Comparison of ENCODE assay signal across 8 cellular contexts in genomic region chr22:23772315-23773246, GRCh38. TPM values are rescaled to one million over a fixed set of nuclear protein-coding genes. Genes with fewer than 3 reads are reported as not detected.
DNase-seq lines count a peak whose midpoint lies in the region; ATAC-seq, FAIRE-seq and TF ChIP-seq lines count a peak whose summit lies in the region.

MMP11 (plus strand) TSS chr22:23772849; CDS start chr22:23772871, 22 bp downstream.

- peak within 1 kb of the TSS; percentile 77 for H3K4me2 ChIP-seq in IMR-90 (ENCODE audit: low read depth, low read length)
- H3K4me2 ChIP-seq in HepG2 (ENCODE audit: low read depth, low read length): peak within 1 kb of the TSS; percentile 90

- WGBS in IMR-90 (ENCODE audit: extremely low coverage in 2 of 2, insufficient read length in 1 of 2), 2 experiments: 0% methylated on average over 7 of the region's 74 CpGs; no CpG with 5 or more reads in 1 of the 2 experiments
- WGBS in HepG2 (ENCODE audit: low lambda C conversion rate): 3% methylated on average over 11 of the region's 74 CpGs

- peak within 1 kb of the TSS; percentile 61; the same call in 1 of the 3 replicates for H2BK15ac ChIP-seq in IMR-90 (ENCODE audit: low read depth, low read length)

- H2AK5ac ChIP-seq in IMR-90 (ENCODE audit: low read depth, low read length): peak within 1 kb of the TSS; percentile 99

- H4K20me1 ChIP-seq in IMR-90 (ENCODE audit: insufficient read depth, low read length) (no peaks in the 10 kb centered on the region), HepG2 (ENCODE audit: insufficient read depth, low read length) (no peaks in the 10 kb centered on the region)

- FAIRE-seq in HepG2 (lab: Jason Lieb, UNC): no peak

- H3K9me1 ChIP-seq in IMR-90 (ENCODE audit: insufficient read depth, low read length): peaks cover 12% of the 10 kb centered on the region

- peak within 1 kb of the TSS; percentile 97 for H4K8ac ChIP-seq in IMR-90 (ENCODE audit: low read depth in 2 of 2, low read length in 2 of 2)

- DNase-seq in BJ (ENCODE audit: low read depth) (no peak), IMR-90 (no peak), UCSD-AML1 (lab: John Stamatoyannopoulos, UW; ENCODE audit: unreplicated experiment) (peak; percentile 28), cerebellum (ENCODE audit: low spot score) (peak; percentile 37), HepG2 (ENCODE audit: low spot score) (no peak), NCI-H2107 (lab: John Stamatoyannopoulos, UW) (no peak)
- peak in 2 of 3 experiments; percentile 24 to 54 for DNase-seq in stimulated activated CD4-positive, alpha-beta T cell treated with anti-CD3 and anti-CD28 coated beads, TNF-alpha, amount 100 ng/mL, for 4 hours (ENCODE audit: low read depth in 3 of 3)

- peaks cover 0 to 7% of the 10 kb centered on the region in 2 experiments; a peak in 1 of 4 replicates for H3K79me1 ChIP-seq in IMR-90 (ENCODE audit: low read depth in 1 of 2, low read length in 2 of 2)

- H2BK120ac ChIP-seq in IMR-90 (ENCODE audit: low read depth, low read length): peak within 1 kb of the TSS; percentile 44

- TF ChIP-seq RAD21 in IMR-90 (IDR thresholded peaks at IDR 0.05; ENCODE audit: low read length) (no peak), HepG2 (CRISPR knock-in tag; IDR thresholded peaks at IDR 0.05) (peak; percentile 36; the same call in 1 of the 2 replicates)

- H3K4me1 ChIP-seq in IMR-90 (ENCODE audit: control insufficient read depth, insufficient read depth, low read length): peaks cover 25% of the 10 kb centered on the region; the same call in 1 of the 2 replicates
- peaks cover 73% of the 10 kb centered on the region for H3K4me1 ChIP-seq in HepG2 (ENCODE audit: insufficient read depth, low read length)

- peaks cover 2% of the 10 kb centered on the region for H3K79me2 ChIP-seq in HepG2 (ENCODE audit: insufficient read depth, low read length)

- H3K27me3 ChIP-seq in BJ (ENCODE audit: control insufficient read depth, insufficient read depth, low read length): no peaks in the 10 kb centered on the region
- H3K27me3 ChIP-seq in IMR-90 (ENCODE audit: control insufficient read depth, insufficient read depth, low read length): no peaks in the 10 kb centered on the region
- H3K27me3 ChIP-seq in HepG2 (ENCODE audit: control insufficient read depth in 1 of 2, insufficient read depth in 2 of 2, low read length in 2 of 2): no peaks in the 10 kb centered on the region; a peak in 1 of 5 replicates

- H4K91ac ChIP-seq in IMR-90 (ENCODE audit: insufficient read depth, low read depth, low read length): peak within 1 kb of the TSS; percentile 93

- H2AFZ ChIP-seq in IMR-90 (replicated peaks; ENCODE audit: low read length, poor library complexity) (peak within 1 kb of the TSS; percentile 97), HepG2 (ENCODE audit: low read length) (no peak within 1 kb of the TSS)

- peak within 1 kb of the TSS; percentile 99 for H3K4ac ChIP-seq in IMR-90 (ENCODE audit: low read depth, low read length)

- H3K27ac ChIP-seq in IMR-90 (ENCODE audit: insufficient read depth, low read length) (peak within 1 kb of the TSS; percentile 23), HepG2 (ENCODE audit: extremely low read length, insufficient read depth, low read length) (peak within 1 kb of the TSS; percentile 75)

- H3K9me3 ChIP-seq in IMR-90 (ENCODE audit: control insufficient read depth, insufficient read depth, low read length) (no peaks in the 10 kb centered on the region), HepG2 (ENCODE audit: low read length) (no peaks in the 10 kb centered on the region)

- no TSS peak for BruUV-seq in IMR-90 (replicated peaks; lab: Mats Ljungman, UMichigan)
- no TSS peak for BruUV-seq in HepG2 (replicated peaks; lab: Mats Ljungman, UMichigan)

- H4K5ac ChIP-seq in IMR-90 (ENCODE audit: low read depth, low read length): peak within 1 kb of the TSS; percentile 89

- H3K14ac ChIP-seq in IMR-90 (replicated peaks; ENCODE audit: low read depth, low read length): peak within 1 kb of the TSS; percentile 97

- H3K18ac ChIP-seq in IMR-90 (ENCODE audit: low read depth, low read length): peak within 1 kb of the TSS; percentile 78; the same call in 1 of the 2 replicates

- no peak for TF ChIP-seq POLR2A in IMR-90 (IDR thresholded peaks at IDR 0.05; ENCODE audit: low read depth, low read length)
- peak; percentile 35 to 74; a peak in 2 of 4 replicates for TF ChIP-seq POLR2A in HepG2 (IDR thresholded peaks at IDR 0.05; ENCODE audit: insufficient read depth in 1 of 2, low read depth in 2 of 2, low read length in 2 of 2)

- H3K36me3 ChIP-seq in BJ (ENCODE audit: control insufficient read depth, insufficient read depth, low read length) (no peaks in the 10 kb centered on the region), IMR-90 (ENCODE audit: control insufficient read depth, insufficient read depth, low read length) (no peaks in the 10 kb centered on the region), HepG2 (replicated peaks in 1 of 2; ENCODE audit: control insufficient read depth in 1 of 2, insufficient read depth in 2 of 2, low read length in 2 of 2) (no peaks in the 10 kb centered on the region)

- H3K4me3 ChIP-seq in BJ (ENCODE audit: low read depth, low read length) (peak within 1 kb of the TSS; percentile 52), IMR-90 (ENCODE audit: insufficient read depth, low read depth, low read length) (peak within 1 kb of the TSS; percentile 41), HepG2 (replicated peaks in 1 of 3; ENCODE audit: insufficient read depth in 1 of 3, low read depth in 2 of 3, low read length in 3 of 3) (peak within 1 kb of the TSS; percentile 71 to 90 (median 75))

- 0 out of 2 replicates have a peak within 1 kb of the TSS, but pooled peaks have one; percentile 38 for H3K56ac ChIP-seq in IMR-90 (ENCODE audit: extremely low read depth, insufficient read depth, low read length)

- intact Hi-C loops in IMR-90 (cut with micrococcal nuclease) (loop anchor here (5.0 to 10.0 kb wide), 2 partner anchors 75 to 182 kb away; no protein-coding TSS in a partner anchor), HepG2 (cut with micrococcal nuclease; ENCODE audit: unreplicated experiment) (no loop called here)

- H2BK20ac ChIP-seq in IMR-90 (ENCODE audit: low read depth, low read length): peak within 1 kb of the TSS; percentile 13; the same call in 1 of the 2 replicates

- CTCF ChIA-PET in BJ (lab: Yijun Ruan, JAX) (interaction anchor here (3.6 to 14.8 kb wide), 2 partner anchors 75 to 85 kb away, joined by 34 to 272 read pairs; partner anchors contain the start of gene SLC2A11), IMR-90 (lab: Yijun Ruan, JAX) (no interaction called here), HepG2 (lab: Yijun Ruan, JAX; ENCODE audit: low intra/inter-chr PET ratio, low total read pairs) (no interaction called here)

- H3K9ac ChIP-seq in IMR-90 (ENCODE audit: low read depth, low read length) (peak within 1 kb of the TSS; percentile 68), HepG2 (ENCODE audit: insufficient read depth, low read depth, low read length) (peak within 1 kb of the TSS; percentile 85)

- POLR2A ChIA-PET in BJ (lab: Charles Lee): no interaction called here
- POLR2A ChIA-PET in IMR-90 (lab: Charles Lee; ENCODE audit: unreplicated experiment): interaction anchor here (0.5 kb wide), 1 partner anchor 24 kb away, joined by 6 read pairs; no protein-coding TSS in a partner anchor
- POLR2A ChIA-PET in HepG2 (lab: Yijun Ruan, JAX): interaction anchor here (0.5 to 6.6 kb wide), 8 partner anchors 9 to 116 kb away, joined by 3 to 201 read pairs (median 4); partner anchors contain the start of genes C22orf15, SLC2A11 and SMARCB1

- no peak for TF ChIP-seq EP300 in HepG2 (IDR thresholded peaks at IDR 0.05; ENCODE audit: low read depth in 2 of 2, low read length in 2 of 2)
- TF ChIP-seq EP300 in HepG2 (CRISPR knock-in tag; IDR thresholded peaks at IDR 0.05; ENCODE audit: borderline replicate concordance): no peak

- no peak within 1 kb of the TSS for H2BK5ac ChIP-seq in IMR-90 (ENCODE audit: low read depth, low read length, poor library complexity, severe bottlenecking)

- in situ Hi-C loops in IMR-90 (cut with MboI; ENCODE audit: low sequenced_read_pairs) (no loop called here), HepG2 (cut with HindIII; ENCODE audit: extremely low pct_ligation_motif_present, low pct_unique_long_range_greater_than_20kb) (no loop called here)

- TF ChIP-seq CTCF in BJ (IDR thresholded peaks at IDR 0.05; ENCODE audit: insufficient read depth, low read depth, low read length): no peak
- TF ChIP-seq CTCF in IMR-90 (conservative IDR thresholded peaks at IDR 0.05; ENCODE audit: low read depth, low read length): 0 out of 2 replicates have a peak, but pooled peaks have one; percentile 7
- TF ChIP-seq CTCF in HepG2 (CRISPR knock-in tag; IDR thresholded peaks at IDR 0.05): peak; percentile 43; the same call in 1 of the 2 replicates

- dilution Hi-C loops in IMR-90 (cut with HindIII; ENCODE audit: low sequenced_read_pairs, unreplicated experiment): no loop called here

- peak within 1 kb of the TSS; percentile 82; the same call in 1 of the 2 replicates for H3K23ac ChIP-seq in IMR-90 (ENCODE audit: low read depth, low read length)

- peak within 1 kb of the TSS; percentile 92 for H2AK9ac ChIP-seq in IMR-90 (replicated peaks; ENCODE audit: low read depth, low read length, poor library complexity)

- ATAC-seq in IMR-90 (ENCODE audit: low read depth) (peak; percentile 79), HepG2 (peak; percentile 4), GM18519 (IDR thresholded peaks at IDR 0.05; ENCODE audit: low FRiP score, unreplicated experiment) (no peak)

RNA-seq across cellular contexts. Expression of gene MMP11, which starts in this region (rescaled TPM):
- polyA plus RNA-seq in BJ (2011; rRNA removed) (14.5 and 38.1 TPM in 2 replicates), IMR-90 (2012; rRNA removed) (5.9 and 6.0 TPM in 2 replicates), HepG2 (2011; rRNA removed) (28.6 and 88.6 TPM in 2 replicates)
- 12.7 and 13.6 TPM in 2 replicates for polyA minus RNA-seq in BJ (2011; rRNA and poly(A)+ RNA removed)
- total RNA-seq in IMR-90 (2012; rRNA removed) (1.4 and 2.2 TPM in 2 replicates), cerebellum (6.4 TPM), HepG2 (2016; rRNA removed; fragmentation: Illumina TruSeq; extraction: Trizol) (2.7 and 8.9 TPM in 2 replicates)
- 6.5 and 10.3 TPM in 2 replicates for polyA plus RNA-seq in IMR-90 (2012; cell fraction: cytosol; rRNA removed)
- 5.3 and 10.6 TPM in 2 replicates for polyA plus RNA-seq in IMR-90 (2012; cell fraction: nucleus; rRNA removed; ENCODE audit: low replicate concordance)
- 1.8 and 2.5 TPM in 2 replicates for total RNA-seq in HepG2 (2016; cell fraction: cytosol; rRNA removed; fragmentation: Illumina TruSeq; extraction: Trizol; ENCODE audit: low read depth)
- total RNA-seq in HepG2 (2016; cell fraction: insoluble cytoplasmic fraction; rRNA removed; fragmentation: Illumina TruSeq; extraction: Trizol): 2.3 and 8.4 TPM in 2 replicates
- total RNA-seq in HepG2 (2016; cell fraction: membrane; rRNA removed; fragmentation: Illumina TruSeq; extraction: Trizol): 2.3 and 2.5 TPM in 2 replicates
- total RNA-seq in HepG2 (2016; cell fraction: nucleus; rRNA removed; fragmentation: Illumina TruSeq; extraction: Trizol): 8.4 and 12.1 TPM in 2 replicates
- 28.4 and 53.0 TPM in 2 replicates for polyA plus RNA-seq in HepG2 (2011; cell fraction: cytosol; rRNA removed)
- 63.0 and 95.6 TPM in 2 replicates for polyA plus RNA-seq in HepG2 (2011; cell fraction: nucleus; rRNA removed)
- 39.9 and 70.8 TPM in 2 replicates for polyA plus RNA-seq in HepG2 (2012)
- 0.88 and 0.92 TPM in 2 replicates for polyA plus RNA-seq in HepG2 (2016; cell fraction: cytosol; fragmentation: Illumina TruSeq; extraction: Trizol; ENCODE audit: low read depth)
- polyA plus RNA-seq in HepG2 (2016; cell fraction: insoluble cytoplasmic fraction; fragmentation: Illumina TruSeq; extraction: Trizol; ENCODE audit: low read depth): 3.0 and 3.5 TPM in 2 replicates
- 1.7 TPM in 2 replicates for polyA plus RNA-seq in HepG2 (2016; cell fraction: membrane; fragmentation: Illumina TruSeq; extraction: Trizol; ENCODE audit: low read depth)
- polyA plus RNA-seq in HepG2 (2016; cell fraction: nucleus; fragmentation: Illumina TruSeq; extraction: Trizol; ENCODE audit: insufficient read depth, low read depth): 13.9 and 17.6 TPM in 2 replicates
- 28.7 TPM in 1 of 2 replicates, not detected in the other for polyA minus RNA-seq in HepG2 (2011; rRNA and poly(A)+ RNA removed; ENCODE audit: low replicate concordance)
- 5.1 and 17.3 TPM in 2 replicates for polyA minus RNA-seq in HepG2 (2011; cell fraction: cytosol; rRNA and poly(A)+ RNA removed)
- polyA minus RNA-seq in HepG2 (2011; cell fraction: nucleus; rRNA and poly(A)+ RNA removed): 9.9 and 21.9 TPM in 2 replicates

Comparison
In these comparisons a context has a peak if more than half of its experiments do, and no peak if none do; other contexts are left out.
1. DNase-seq: peak in UCSD-AML1 (single experiment), cerebellum (single experiment) and stimulated activated CD4-positive, alpha-beta T cell treated with anti-CD3 and anti-CD28 coated beads, TNF-alpha, amount 100 ng/mL, for 4 hours (2 of 3); none in BJ (single experiment), IMR-90 (single experiment), HepG2 (single experiment) and NCI-H2107 (single experiment).
2. Peak in every context shown above with its lines, with median percentiles within 50 percentile points of each other: H3K4me3 ChIP-seq.